Comparison of ENCODE assay signal across 1 cellular context in the genomic region with DNA sequence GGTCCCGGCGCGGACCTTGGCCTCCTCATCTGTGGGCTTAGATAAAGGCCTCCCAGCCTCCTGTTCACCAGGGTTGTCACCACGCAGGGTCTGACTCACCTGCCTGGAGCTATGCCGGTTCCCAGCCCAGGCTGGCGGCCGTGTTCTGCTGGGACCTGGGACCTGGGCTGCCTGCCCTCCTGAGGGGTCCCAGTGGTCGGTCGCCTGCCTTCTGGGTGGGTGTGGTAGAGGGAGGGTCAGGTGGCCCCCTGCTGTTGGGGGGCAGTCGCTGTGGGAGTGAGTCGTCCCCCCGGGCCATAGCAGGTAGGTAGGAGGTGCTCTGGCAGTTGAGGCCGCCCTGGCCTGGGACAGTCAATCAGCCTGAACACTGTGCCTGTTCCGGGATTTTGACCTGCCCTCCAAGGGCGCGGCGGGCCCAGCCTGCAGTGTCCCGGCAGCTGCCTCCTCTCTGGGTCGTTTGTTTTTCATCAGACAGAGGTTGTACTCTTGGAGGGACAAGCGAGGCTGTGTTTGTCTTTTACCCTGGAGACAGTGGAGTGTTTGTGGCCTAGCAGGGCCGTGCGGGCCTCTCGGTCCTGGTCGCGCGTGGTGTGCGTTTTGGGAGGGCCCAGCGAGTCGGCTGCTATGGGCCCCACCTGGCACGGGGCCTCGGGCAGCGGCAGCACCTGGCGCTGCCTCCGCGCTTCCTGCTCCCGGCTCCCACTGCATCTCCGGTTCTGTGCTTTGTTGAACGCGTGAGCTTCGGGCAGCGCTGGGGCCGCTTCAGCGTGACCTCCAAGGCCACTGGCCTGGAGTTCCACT.
TF ChIP-seq lines count a peak whose summit lies in the region.

No MANE protein-coding gene starts in this region.

TF ChIP-seq in HepG2, 621 proteins besides CTCF, POLR2A, EP300 and RAD21 (continued from another document and continues in another):
- TF ChIP-seq, protein P1, sequence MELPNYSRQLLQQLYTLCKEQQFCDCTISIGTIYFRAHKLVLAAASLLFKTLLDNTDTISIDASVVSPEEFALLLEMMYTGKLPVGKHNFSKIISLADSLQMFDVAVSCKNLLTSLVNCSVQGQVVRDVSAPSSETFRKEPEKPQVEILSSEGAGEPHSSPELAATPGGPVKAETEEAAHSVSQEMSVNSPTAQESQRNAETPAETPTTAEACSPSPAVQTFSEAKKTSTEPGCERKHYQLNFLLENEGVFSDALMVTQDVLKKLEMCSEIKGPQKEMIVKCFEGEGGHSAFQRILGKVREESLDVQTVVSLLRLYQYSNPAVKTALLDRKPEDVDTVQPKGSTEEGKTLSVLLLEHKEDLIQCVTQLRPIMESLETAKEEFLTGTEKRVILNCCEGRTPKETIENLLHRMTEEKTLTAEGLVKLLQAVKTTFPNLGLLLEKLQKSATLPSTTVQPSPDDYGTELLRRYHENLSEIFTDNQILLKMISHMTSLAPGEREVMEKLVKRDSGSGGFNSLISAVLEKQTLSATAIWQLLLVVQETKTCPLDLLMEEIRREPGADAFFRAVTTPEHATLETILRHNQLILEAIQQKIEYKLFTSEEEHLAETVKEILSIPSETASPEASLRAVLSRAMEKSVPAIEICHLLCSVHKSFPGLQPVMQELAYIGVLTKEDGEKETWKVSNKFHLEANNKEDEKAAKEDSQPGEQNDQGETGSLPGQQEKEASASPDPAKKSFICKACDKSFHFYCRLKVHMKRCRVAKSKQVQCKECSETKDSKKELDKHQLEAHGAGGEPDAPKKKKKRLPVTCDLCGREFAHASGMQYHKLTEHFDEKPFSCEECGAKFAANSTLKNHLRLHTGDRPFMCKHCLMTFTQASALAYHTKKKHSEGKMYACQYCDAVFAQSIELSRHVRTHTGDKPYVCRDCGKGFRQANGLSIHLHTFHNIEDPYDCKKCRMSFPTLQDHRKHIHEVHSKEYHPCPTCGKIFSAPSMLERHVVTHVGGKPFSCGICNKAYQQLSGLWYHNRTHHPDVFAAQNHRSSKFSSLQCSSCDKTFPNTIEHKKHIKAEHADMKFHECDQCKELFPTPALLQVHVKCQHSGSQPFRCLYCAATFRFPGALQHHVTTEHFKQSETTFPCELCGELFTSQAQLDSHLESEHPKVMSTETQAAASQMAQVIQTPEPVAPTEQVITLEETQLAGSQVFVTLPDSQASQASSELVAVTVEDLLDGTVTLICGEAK (IDR thresholded peaks at IDR 0.05): no peak
- TF ChIP-seq, protein P1 (CRISPR knock-in tag; IDR thresholded peaks at IDR 0.05): 0 out of 2 replicates have a peak, but pooled peaks have one; percentile 26
- peak; percentile 21; the same call in 1 of the 2 replicates for TF ChIP-seq ZSCAN21 (CRISPR knock-in tag; IDR thresholded peaks at IDR 0.05; ENCODE audit: borderline replicate concordance)
- TF ChIP-seq FOXC1 (CRISPR knock-in tag; IDR thresholded peaks at IDR 0.05; ENCODE audit: borderline replicate concordance): 0 out of 2 replicates have a peak, but pooled peaks have one; percentile 78
- TF ChIP-seq, protein P2, sequence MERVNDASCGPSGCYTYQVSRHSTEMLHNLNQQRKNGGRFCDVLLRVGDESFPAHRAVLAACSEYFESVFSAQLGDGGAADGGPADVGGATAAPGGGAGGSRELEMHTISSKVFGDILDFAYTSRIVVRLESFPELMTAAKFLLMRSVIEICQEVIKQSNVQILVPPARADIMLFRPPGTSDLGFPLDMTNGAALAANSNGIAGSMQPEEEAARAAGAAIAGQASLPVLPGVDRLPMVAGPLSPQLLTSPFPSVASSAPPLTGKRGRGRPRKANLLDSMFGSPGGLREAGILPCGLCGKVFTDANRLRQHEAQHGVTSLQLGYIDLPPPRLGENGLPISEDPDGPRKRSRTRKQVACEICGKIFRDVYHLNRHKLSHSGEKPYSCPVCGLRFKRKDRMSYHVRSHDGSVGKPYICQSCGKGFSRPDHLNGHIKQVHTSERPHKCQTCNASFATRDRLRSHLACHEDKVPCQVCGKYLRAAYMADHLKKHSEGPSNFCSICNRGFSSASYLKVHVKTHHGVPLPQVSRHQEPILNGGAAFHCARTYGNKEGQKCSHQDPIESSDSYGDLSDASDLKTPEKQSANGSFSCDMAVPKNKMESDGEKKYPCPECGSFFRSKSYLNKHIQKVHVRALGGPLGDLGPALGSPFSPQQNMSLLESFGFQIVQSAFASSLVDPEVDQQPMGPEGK (CRISPR knock-in tag; IDR thresholded peaks at IDR 0.05): peak; percentile 57; the same call in 1 of the 2 replicates
- TF ChIP-seq, protein P3, sequence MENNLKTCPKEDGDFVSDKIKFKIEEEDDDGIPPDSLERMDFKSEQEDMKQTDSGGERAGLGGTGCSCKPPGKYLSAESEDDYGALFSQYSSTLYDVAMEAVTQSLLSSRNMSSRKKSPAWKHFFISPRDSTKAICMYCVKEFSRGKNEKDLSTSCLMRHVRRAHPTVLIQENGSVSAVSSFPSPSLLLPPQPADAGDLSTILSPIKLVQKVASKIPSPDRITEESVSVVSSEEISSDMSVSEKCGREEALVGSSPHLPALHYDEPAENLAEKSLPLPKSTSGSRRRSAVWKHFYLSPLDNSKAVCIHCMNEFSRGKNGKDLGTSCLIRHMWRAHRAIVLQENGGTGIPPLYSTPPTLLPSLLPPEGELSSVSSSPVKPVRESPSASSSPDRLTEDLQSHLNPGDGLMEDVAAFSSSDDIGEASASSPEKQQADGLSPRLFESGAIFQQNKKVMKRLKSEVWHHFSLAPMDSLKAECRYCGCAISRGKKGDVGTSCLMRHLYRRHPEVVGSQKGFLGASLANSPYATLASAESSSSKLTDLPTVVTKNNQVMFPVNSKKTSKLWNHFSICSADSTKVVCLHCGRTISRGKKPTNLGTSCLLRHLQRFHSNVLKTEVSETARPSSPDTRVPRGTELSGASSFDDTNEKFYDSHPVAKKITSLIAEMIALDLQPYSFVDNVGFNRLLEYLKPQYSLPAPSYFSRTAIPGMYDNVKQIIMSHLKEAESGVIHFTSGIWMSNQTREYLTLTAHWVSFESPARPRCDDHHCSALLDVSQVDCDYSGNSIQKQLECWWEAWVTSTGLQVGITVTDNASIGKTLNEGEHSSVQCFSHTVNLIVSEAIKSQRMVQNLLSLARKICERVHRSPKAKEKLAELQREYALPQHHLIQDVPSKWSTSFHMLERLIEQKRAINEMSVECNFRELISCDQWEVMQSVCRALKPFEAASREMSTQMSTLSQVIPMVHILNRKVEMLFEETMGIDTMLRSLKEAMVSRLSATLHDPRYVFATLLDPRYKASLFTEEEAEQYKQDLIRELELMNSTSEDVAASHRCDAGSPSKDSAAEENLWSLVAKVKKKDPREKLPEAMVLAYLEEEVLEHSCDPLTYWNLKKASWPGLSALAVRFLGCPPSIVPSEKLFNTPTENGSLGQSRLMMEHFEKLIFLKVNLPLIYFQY (CRISPR knock-in tag; IDR thresholded peaks at IDR 0.05; ENCODE audit: borderline replicate concordance): 0 out of 2 replicates have a peak, but pooled peaks have one; percentile 42
- peak; percentile 31 for TF ChIP-seq ZNF883 (CRISPR knock-in tag; IDR thresholded peaks at IDR 0.05; ENCODE audit: not compliant biosample characterization)
- TF ChIP-seq, protein P4, sequence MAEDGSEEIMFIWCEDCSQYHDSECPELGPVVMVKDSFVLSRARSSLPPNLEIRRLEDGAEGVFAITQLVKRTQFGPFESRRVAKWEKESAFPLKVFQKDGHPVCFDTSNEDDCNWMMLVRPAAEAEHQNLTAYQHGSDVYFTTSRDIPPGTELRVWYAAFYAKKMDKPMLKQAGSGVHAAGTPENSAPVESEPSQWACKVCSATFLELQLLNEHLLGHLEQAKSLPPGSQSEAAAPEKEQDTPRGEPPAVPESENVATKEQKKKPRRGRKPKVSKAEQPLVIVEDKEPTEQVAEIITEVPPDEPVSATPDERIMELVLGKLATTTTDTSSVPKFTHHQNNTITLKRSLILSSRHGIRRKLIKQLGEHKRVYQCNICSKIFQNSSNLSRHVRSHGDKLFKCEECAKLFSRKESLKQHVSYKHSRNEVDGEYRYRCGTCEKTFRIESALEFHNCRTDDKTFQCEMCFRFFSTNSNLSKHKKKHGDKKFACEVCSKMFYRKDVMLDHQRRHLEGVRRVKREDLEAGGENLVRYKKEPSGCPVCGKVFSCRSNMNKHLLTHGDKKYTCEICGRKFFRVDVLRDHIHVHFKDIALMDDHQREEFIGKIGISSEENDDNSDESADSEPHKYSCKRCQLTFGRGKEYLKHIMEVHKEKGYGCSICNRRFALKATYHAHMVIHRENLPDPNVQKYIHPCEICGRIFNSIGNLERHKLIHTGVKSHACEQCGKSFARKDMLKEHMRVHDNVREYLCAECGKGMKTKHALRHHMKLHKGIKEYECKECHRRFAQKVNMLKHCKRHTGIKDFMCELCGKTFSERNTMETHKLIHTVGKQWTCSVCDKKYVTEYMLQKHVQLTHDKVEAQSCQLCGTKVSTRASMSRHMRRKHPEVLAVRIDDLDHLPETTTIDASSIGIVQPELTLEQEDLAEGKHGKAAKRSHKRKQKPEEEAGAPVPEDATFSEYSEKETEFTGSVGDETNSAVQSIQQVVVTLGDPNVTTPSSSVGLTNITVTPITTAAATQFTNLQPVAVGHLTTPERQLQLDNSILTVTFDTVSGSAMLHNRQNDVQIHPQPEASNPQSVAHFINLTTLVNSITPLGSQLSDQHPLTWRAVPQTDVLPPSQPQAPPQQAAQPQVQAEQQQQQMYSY (CRISPR knock-in tag; IDR thresholded peaks at IDR 0.05): peak; percentile 84
- TF ChIP-seq, protein P5, sequence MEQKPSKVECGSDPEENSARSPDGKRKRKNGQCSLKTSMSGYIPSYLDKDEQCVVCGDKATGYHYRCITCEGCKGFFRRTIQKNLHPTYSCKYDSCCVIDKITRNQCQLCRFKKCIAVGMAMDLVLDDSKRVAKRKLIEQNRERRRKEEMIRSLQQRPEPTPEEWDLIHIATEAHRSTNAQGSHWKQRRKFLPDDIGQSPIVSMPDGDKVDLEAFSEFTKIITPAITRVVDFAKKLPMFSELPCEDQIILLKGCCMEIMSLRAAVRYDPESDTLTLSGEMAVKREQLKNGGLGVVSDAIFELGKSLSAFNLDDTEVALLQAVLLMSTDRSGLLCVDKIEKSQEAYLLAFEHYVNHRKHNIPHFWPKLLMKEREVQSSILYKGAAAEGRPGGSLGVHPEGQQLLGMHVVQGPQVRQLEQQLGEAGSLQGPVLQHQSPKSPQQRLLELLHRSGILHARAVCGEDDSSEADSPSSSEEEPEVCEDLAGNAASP (CRISPR knock-in tag; IDR thresholded peaks at IDR 0.05; ENCODE audit: borderline replicate concordance): 0 out of 2 replicates have a peak, but pooled peaks have one; percentile 8
- 0 out of 2 replicates have a peak, but pooled peaks have one; percentile 34 for TF ChIP-seq ZNF501 (CRISPR knock-in tag; IDR thresholded peaks at IDR 0.05)
- no peak for TF ChIP-seq U2AF1 (optimal IDR thresholded peaks at IDR 0.05; ENCODE audit: low read depth, low read length)
- peak; percentile 59; the same call in 1 of the 2 replicates for TF ChIP-seq ELF1 (CRISPR knock-in tag; IDR thresholded peaks at IDR 0.05)
- no peak for TF ChIP-seq ZNF746 (CRISPR knock-in tag; IDR thresholded peaks at IDR 0.05)
- no peak for TF ChIP-seq FOXK1 (CRISPR knock-in tag; IDR thresholded peaks at IDR 0.05; ENCODE audit: borderline replicate concordance, low read depth)
- TF ChIP-seq THAP11 (CRISPR knock-in tag; IDR thresholded peaks at IDR 0.05): no peak
- TF ChIP-seq, protein P6, sequence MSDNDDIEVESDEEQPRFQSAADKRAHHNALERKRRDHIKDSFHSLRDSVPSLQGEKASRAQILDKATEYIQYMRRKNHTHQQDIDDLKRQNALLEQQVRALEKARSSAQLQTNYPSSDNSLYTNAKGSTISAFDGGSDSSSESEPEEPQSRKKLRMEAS (IDR thresholded peaks at IDR 0.05): 0 out of 2 replicates have a peak, but pooled peaks have one; percentile 21
- TF ChIP-seq, protein P7, sequence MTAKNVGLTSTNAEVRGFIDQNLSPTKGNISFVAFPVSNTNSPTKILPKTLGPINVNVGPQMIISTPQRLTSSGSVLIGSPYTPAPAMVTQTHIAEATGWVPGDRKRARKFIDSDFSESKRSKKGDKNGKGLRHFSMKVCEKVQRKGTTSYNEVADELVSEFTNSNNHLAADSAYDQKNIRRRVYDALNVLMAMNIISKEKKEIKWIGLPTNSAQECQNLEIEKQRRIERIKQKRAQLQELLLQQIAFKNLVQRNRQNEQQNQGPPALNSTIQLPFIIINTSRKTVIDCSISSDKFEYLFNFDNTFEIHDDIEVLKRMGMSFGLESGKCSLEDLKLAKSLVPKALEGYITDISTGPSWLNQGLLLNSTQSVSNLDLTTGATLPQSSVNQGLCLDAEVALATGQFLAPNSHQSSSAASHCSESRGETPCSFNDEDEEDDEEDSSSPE (CRISPR knock-in tag; IDR thresholded peaks at IDR 0.05): 0 out of 2 replicates have a peak, but pooled peaks have one; percentile 34
- peak; percentile 17; the same call in 1 of the 2 replicates for TF ChIP-seq POLR2AphosphoS5 (IDR thresholded peaks at IDR 0.05; ENCODE audit: low read depth, low read length)
- no peak for TF ChIP-seq PPARG (CRISPR knock-in tag; conservative IDR thresholded peaks at IDR 0.05)
- 0 out of 2 replicates have a peak, but pooled peaks have one; percentile 33 for TF ChIP-seq GPN1 (CRISPR knock-in tag; IDR thresholded peaks at IDR 0.05; ENCODE audit: borderline replicate concordance)
- TF ChIP-seq HNRNPLL (IDR thresholded peaks at IDR 0.05; ENCODE audit: low read depth, low read length, poor library complexity, severe bottlenecking): peak; percentile 18
- no peak for TF ChIP-seq ATM (IDR thresholded peaks at IDR 0.05; ENCODE audit: borderline replicate concordance)
- peak; percentile 42; the same call in 1 of the 2 replicates for TF ChIP-seq SIN3A (IDR thresholded peaks at IDR 0.05; ENCODE audit: borderline replicate concordance, low read depth, low read length)
- no peak for TF ChIP-seq ZNF234 (CRISPR knock-in tag; conservative IDR thresholded peaks at IDR 0.05)
- no peak for TF ChIP-seq TBL1XR1 (IDR thresholded peaks at IDR 0.05; ENCODE audit: borderline replicate concordance, low read length, partially characterized antibody)
